In the genomic region with DNA sequence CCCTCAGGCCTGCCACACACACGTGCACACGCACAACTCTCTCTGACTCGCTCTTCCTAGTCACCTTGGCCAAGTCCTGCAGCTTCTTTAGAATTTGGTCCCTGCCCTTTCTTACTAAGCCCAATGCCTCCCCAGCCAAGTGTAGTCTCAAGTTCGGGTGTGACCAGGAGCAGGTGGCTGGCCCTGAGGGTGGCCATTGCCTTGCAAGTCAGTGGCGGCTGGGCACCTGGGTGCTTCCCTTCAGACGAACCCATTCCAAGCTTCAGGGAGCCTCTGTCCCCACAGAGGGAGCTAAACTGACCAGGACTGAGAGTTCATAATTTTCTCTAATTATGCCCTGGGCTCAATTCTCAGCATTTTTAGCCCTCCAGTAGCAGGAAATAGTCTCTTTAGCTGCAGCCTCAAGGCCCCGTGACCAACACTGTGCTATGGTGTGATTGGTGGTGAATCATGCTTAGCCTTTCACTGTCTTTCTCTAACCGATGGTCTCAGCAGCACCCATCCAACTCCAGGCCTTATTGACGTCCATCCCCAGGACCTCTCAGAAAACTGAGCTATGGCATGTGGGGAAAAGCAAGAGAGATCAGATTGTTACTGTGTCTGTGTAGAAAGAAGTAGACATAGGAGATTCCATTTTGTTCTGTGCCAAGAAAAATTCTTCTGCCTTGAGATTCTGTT, we compare ENCODE assay signal across 21 cellular contexts. TPM values are rescaled to one million over a fixed set of nuclear protein-coding genes. Genes with fewer than 3 reads are reported as not detected.
A peak's percentile ranks its signal among the peaks of the same experiment; 100 is the strongest.
DNase-seq lines count a peak whose midpoint lies in the region; ATAC-seq, FAIRE-seq and TF ChIP-seq lines count a peak whose summit lies in the region.
"Had no signal": no experiment of that assay in that cellular context is flagged by ENCODE, and none has a peak within 500 bp of the region (broad histone marks: within the 10 kb centered on the region; RNA-seq: fewer than 3 reads in every experiment).

No MANE protein-coding gene starts in this region.

- H3K9ac ChIP-seq in iPS-20b (ENCODE audit: low read depth, low read length), result peak overlapping the region; percentile 60

- intact Hi-C loops in pancreas (cut with DNase I), result no loop called here

- WGBS in pancreas, 2 donors, result 73 to 74% methylated on average over 9 of the region's 9 CpGs

- H3K27ac ChIP-seq in iPS-20b (ENCODE audit: low read length), result no peak overlapping the region
- peak overlapping the region in 2 of 4 donors; percentile 53 to 68 for H3K27ac ChIP-seq in pancreas
- H3K27ac ChIP-seq: skin epidermis had no signal

- H3K4me1 ChIP-seq in iPS-20b (ENCODE audit: insufficient read depth, low read length) (peaks cover 7% of the 10 kb centered on the region), pancreas (no peaks in the 10 kb centered on the region)

- FAIRE-seq in pancreas (lab: Jason Lieb, UNC), result no peak
- FAIRE-seq: D721Med had no signal

- TF ChIP-seq CTCF in pancreas (IDR thresholded peaks at IDR 0.05), result no peak

- H3K4me3 ChIP-seq in iPS-20b (ENCODE audit: low read length) (0 out of 2 replicates have a peak overlapping the region, but pooled peaks have one; percentile 21), pancreas (no peak overlapping the region)
- H3K4me3 ChIP-seq: skin epidermis had no signal

- no peaks in the 10 kb centered on the region for H3K9me3 ChIP-seq in iPS-20b (ENCODE audit: insufficient read depth, low read depth, low read length)
- no peaks in the 10 kb centered on the region for H3K9me3 ChIP-seq in pancreas

- ATAC-seq in pancreas, result peak; percentile 56 to 77 (median 71)
- ATAC-seq: activated naive CD8-positive, alpha-beta T cell treated with anti-CD3 and anti-CD28 coated beads, Interleukin-2, amount 50 U/mL, for 24 hours; activated T-cell treated with anti-CD3 and anti-CD28 coated beads, Interleukin-2, amount 50 U/mL, for 72 hours; Panc1 had no signal

- DNase-seq in ELR (ENCODE audit: low read depth) (peak; percentile 24), SK-MEL-5 (ENCODE audit: low read depth, low spot score) (peak; percentile 2), pancreas (peak in 1 of 6 donors; percentile 40), putamen (ENCODE audit: low spot score) (no peak), NCI-H1694 (lab: John Stamatoyannopoulos, UW) (no peak), AG08395 (ENCODE audit: low spot score) (no peak)
- DNase-seq in stimulated activated CD4-positive, alpha-beta T cell treated with anti-CD3 and anti-CD28 coated beads, Interleukin-12 subunit alpha, Interleukin-12 subunit beta, amount 100 ng/mL, for 4 hours, result no peak
- DNase-seq: activated CD4-positive, alpha-beta memory T cell treated with anti-CD3 and anti-CD28 coated beads, Interleukin-2, amount 10 ng/mL, durations not matched to agents 7 days and 5 days; activated naive CD8-positive, alpha-beta T cell treated with anti-CD3 and anti-CD28 coated beads, Interleukin-2, amount 50 U/mL, for 24 hours; activated T-cell treated with anti-CD3 and anti-CD28 coated beads, Interleukin-2, amount 50 U/mL, for 72 hours; effector memory CD4-positive, alpha-beta T cell; foreskin fibroblast; NCI-H526; stimulated activated naive CD4-positive, alpha-beta T cell treated with Interleukin-2 at 50 U/mL for 16 hours had no signal

- H3K27me3 ChIP-seq in iPS-20b (ENCODE audit: insufficient read depth, low read length) (peaks cover 17% of the 10 kb centered on the region; the same call in 1 of the 2 replicates), pancreas (no peaks in the 10 kb centered on the region)

- H3K36me3 ChIP-seq in iPS-20b (ENCODE audit: insufficient read depth, low read depth, low read length) (no peaks in the 10 kb centered on the region), pancreas (no peaks in the 10 kb centered on the region)

- in situ Hi-C loops in SK-MEL-5 (cut with HindIII; ENCODE audit: low pct_unique_long_range_greater_than_20kb, low sequenced_read_pairs), result no loop called here

RNA-seq across cellular contexts. Expression of a gene that starts 34.7 kb away (rescaled TPM):
- not detected in 2 replicates for total RNA-seq in SK-MEL-5 (2014; rRNA removed; shearing (Covaris generic))
- polyA plus RNA-seq in SK-MEL-5 (2015; cell fraction: cytosol; rRNA removed), result not detected in 2 replicates
- polyA plus RNA-seq in SK-MEL-5 (2015; cell fraction: nucleus; rRNA removed), result not detected in 2 replicates
- total RNA-seq in pancreas, result under 1 TPM in 1 of 6 donors, not detected in 5; 0.31 TPM
- under 1 TPM in 1 of 2 donors, not detected in 1; 0.28 TPM for polyA plus RNA-seq in pancreas
- total RNA-seq: activated CD4-positive, alpha-beta memory T cell treated with anti-CD3 and anti-CD28 coated beads, Interleukin-2, amount 10 ng/mL, durations not matched to agents 7 days and 5 days; activated T-cell treated with anti-CD3 and anti-CD28 coated beads, Interleukin-2, amount 50 U/mL, for 72 hours; cardiac septum; H4; omental fat pad had no signal

Comparison
In these comparisons a context has a peak if more than half of its experiments do, and no peak if none do; other contexts are left out.
1. DNase-seq: peak in ELR (single experiment) and SK-MEL-5 (single experiment); none in putamen (single experiment), stimulated activated CD4-positive, alpha-beta T cell treated with anti-CD3 and anti-CD28 coated beads, Interleukin-12 subunit alpha, Interleukin-12 subunit beta, amount 100 ng/mL, for 4 hours (single experiment), NCI-H1694 (single experiment) and AG08395 (single experiment).